22 cellular contexts compared by ENCODE assay signal in the genomic region with DNA sequence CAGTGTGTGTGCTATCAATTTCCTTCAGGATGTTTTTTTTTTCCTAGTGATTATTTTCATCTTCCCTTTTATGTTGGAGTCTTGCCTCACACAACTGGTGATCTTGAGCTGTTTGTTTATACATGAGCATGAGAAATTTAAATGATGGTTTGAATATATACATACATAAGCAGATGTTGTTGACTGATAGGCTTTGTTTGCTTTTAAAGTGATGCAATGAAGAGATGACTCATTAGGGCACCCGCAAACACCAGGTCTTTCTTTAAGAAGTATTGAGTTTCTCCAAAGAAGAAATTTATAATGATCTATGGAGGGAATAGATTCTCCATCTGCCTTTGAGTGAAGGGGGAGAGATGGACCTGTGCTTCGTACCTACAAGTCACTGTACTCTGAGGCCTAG.
DNase-seq lines count a peak whose midpoint lies in the region; ATAC-seq and TF ChIP-seq lines count a peak whose summit lies in the region.
"Had no signal": no experiment of that assay in that cellular context is flagged by ENCODE, and none has a peak within 500 bp of the region (broad histone marks: within the 10 kb centered on the region; RNA-seq: fewer than 3 reads in every experiment).

No MANE protein-coding gene starts in this region.

- no peak overlapping the region for H3K56ac ChIP-seq in mesendoderm (ENCODE audit: low read length)

- H3K4me3 ChIP-seq in mammary epithelial cell (replicated peaks in 1 of 3; ENCODE audit: insufficient read depth in 1 of 3, low read depth in 2 of 3, low read length in 3 of 3) (no peak overlapping the region), mesendoderm (ENCODE audit: low read length) (no peak overlapping the region)
- H3K4me3 ChIP-seq: esophagus muscularis mucosa, SJSA1, upper lobe of right lung had no signal

- BruUV-seq in mammary epithelial cell (replicated peaks; lab: Mats Ljungman, UMichigan) = no TSS peak

- H3K4ac ChIP-seq in mesendoderm (ENCODE audit: low read depth, low read length) = no peak overlapping the region

- H3K23ac ChIP-seq in mesendoderm (ENCODE audit: low read length) = no peak overlapping the region

- DNase-seq in NCI-H2171 treated with DMSO at 0.1 percent for 48 hours (lab: John Stamatoyannopoulos, UW) = peak; percentile 26
- DNase-seq in NCI-H2171 (lab: John Stamatoyannopoulos, UW) = no peak
- peak; percentile 52 to 58 for DNase-seq in NCI-H526 (lab: John Stamatoyannopoulos, UW)
- peak; percentile 8 for DNase-seq in mammary epithelial cell
- peak; percentile 16 for DNase-seq in mesendoderm
- no peak for DNase-seq in islet precursor cell
- DNase-seq in stimulated activated CD4-positive, alpha-beta T cell treated with anti-CD3 and anti-CD28 coated beads, Interleukin-2, amount 100 ng/mL, for 24 hours = no peak
- DNase-seq: 8988T; activated naive CD4-positive, alpha-beta T cell; activated T-cell treated with anti-CD3 and anti-CD28 coated beads, Interleukin-2, amount 50 U/mL, for 1 hour; DMS79 treated with DMSO at 0.1 percent for 48 hours; effector memory CD4-positive, alpha-beta T cell; midbrain; NCI-H1417; NCI-H2107; NCI-H748 treated with DMSO at 0.1 percent for 48 hours; posterior cingulate gyrus; upper lobe of right lung had no signal

- no peak for ATAC-seq in HG03439 (IDR thresholded peaks at IDR 0.05; ENCODE audit: unreplicated experiment)
- ATAC-seq: left lobe of liver, upper lobe of right lung had no signal

- no peaks in the 10 kb centered on the region for H4K20me1 ChIP-seq in mammary epithelial cell (ENCODE audit: insufficient read depth, low read length)

- WGBS in mammary epithelial cell (ENCODE audit: low coverage, missing lambda C conversion rate) = 83% methylated on average over 2 of the region's 2 CpGs
- no CpG with 5 or more reads among the region's 2 CpGs for WGBS in mesendoderm (ENCODE audit: extremely low coverage, insufficient coverage, low lambda C conversion rate)

- no peaks in the 10 kb centered on the region for H3K79me2 ChIP-seq in mammary epithelial cell (ENCODE audit: insufficient read depth, low read length)
- no peaks in the 10 kb centered on the region for H3K79me2 ChIP-seq in mesendoderm (ENCODE audit: control insufficient read depth, insufficient read depth, low read length)

- no peaks in the 10 kb centered on the region for H3K4me1 ChIP-seq in mammary epithelial cell (ENCODE audit: insufficient read depth, low read length)
- no peaks in the 10 kb centered on the region for H3K4me1 ChIP-seq in mesendoderm (ENCODE audit: control insufficient read depth, low read depth, low read length)
- H3K4me1 ChIP-seq: esophagus muscularis mucosa, SJSA1, upper lobe of right lung had no signal

- CTCF ChIA-PET in mammary epithelial cell (lab: Charles Lee; ENCODE audit: low non-redundant PET) = no interaction called here

- H4K5ac ChIP-seq in mesendoderm (ENCODE audit: low read length) = no peak overlapping the region

- H3K27me3 ChIP-seq in mammary epithelial cell (ENCODE audit: insufficient read depth, low read length) (no peaks in the 10 kb centered on the region), mesendoderm (ENCODE audit: insufficient read depth, low read length, poor library complexity) (no peaks in the 10 kb centered on the region)
- H3K27me3 ChIP-seq: esophagus muscularis mucosa, SJSA1, upper lobe of right lung had no signal

- in situ Hi-C loops in mammary epithelial cell (cut with MboI; ENCODE audit: low sequenced_read_pairs in 2 of 2) = no loop called here

- no peak overlapping the region for H2BK5ac ChIP-seq in mesendoderm (ENCODE audit: low read length)

- intact Hi-C loops in mammary epithelial cell (cut with micrococcal nuclease) = no loop called here

- H3K9ac ChIP-seq in mammary epithelial cell (ENCODE audit: insufficient read depth, low read length) (no peak overlapping the region), mesendoderm (ENCODE audit: low read length) (no peak overlapping the region)

- H3K36me3 ChIP-seq in mammary epithelial cell (ENCODE audit: insufficient read depth, low read length) (no peaks in the 10 kb centered on the region), mesendoderm (ENCODE audit: control insufficient read depth, insufficient read depth, low read length) (no peaks in the 10 kb centered on the region)
- H3K36me3 ChIP-seq: esophagus muscularis mucosa, SJSA1, upper lobe of right lung had no signal

- no peak overlapping the region for H2AFZ ChIP-seq in mammary epithelial cell (ENCODE audit: low read depth, low read length)

- dilution Hi-C loops in mammary epithelial cell (cut with HindIII; ENCODE audit: low sequenced_read_pairs) = no loop called here

- no peak overlapping the region for H2BK120ac ChIP-seq in mesendoderm (ENCODE audit: low read depth, low read length)

- no peaks in the 10 kb centered on the region for H3K79me1 ChIP-seq in mesendoderm (ENCODE audit: low read length)

- no peaks in the 10 kb centered on the region for H3K9me3 ChIP-seq in mammary epithelial cell (replicated peaks; ENCODE audit: insufficient read depth, low read length)
- H3K9me3 ChIP-seq: esophagus muscularis mucosa, SJSA1, upper lobe of right lung had no signal

- no peak overlapping the region for H3K4me2 ChIP-seq in mammary epithelial cell (ENCODE audit: insufficient read depth, low read depth, low read length)
- H3K4me2 ChIP-seq in mesendoderm (ENCODE audit: low read length) = no peak overlapping the region

- H3K27ac ChIP-seq in mammary epithelial cell (ENCODE audit: insufficient read depth, low read depth, low read length) (no peak overlapping the region), mesendoderm (ENCODE audit: low read depth, low read length) (no peak overlapping the region)
- H3K27ac ChIP-seq: esophagus muscularis mucosa, SJSA1, upper lobe of right lung had no signal

- H2AK5ac ChIP-seq in mesendoderm (ENCODE audit: low read length) = no peak overlapping the region

- TF ChIP-seq CTCF in mammary epithelial cell (conservative IDR thresholded peaks at IDR 0.05 in 1 of 2, IDR thresholded peaks at IDR 0.05 in 1 of 2; ENCODE audit: extremely low read depth in 1 of 2, insufficient read depth in 1 of 2, low read depth in 1 of 2, low read length in 2 of 2) = no peak

- no peak overlapping the region for H3K18ac ChIP-seq in mesendoderm (ENCODE audit: low read length)

- H4K8ac ChIP-seq in mesendoderm (ENCODE audit: low read depth, low read length) = no peak overlapping the region

- no peak overlapping the region for H2BK15ac ChIP-seq in mesendoderm (replicated peaks; ENCODE audit: low read depth)

Comparison
In these comparisons a context has a peak if more than half of its experiments do, and no peak if none do; other contexts are left out.
1. DNase-seq: peak in NCI-H2171 treated with DMSO at 0.1 percent for 48 hours (single experiment), NCI-H526 (2 of 2), mammary epithelial cell (single experiment) and mesendoderm (single experiment); none in NCI-H2171 (single experiment), islet precursor cell (single experiment) and stimulated activated CD4-positive, alpha-beta T cell treated with anti-CD3 and anti-CD28 coated beads, Interleukin-2, amount 100 ng/mL, for 24 hours (0 of 2).